In genomic region chr4:57110635-57111546, GRCh38 we compare ENCODE assay signal across 1 cellular context.
TF ChIP-seq lines count a peak whose summit lies in the region.

No MANE protein-coding gene starts in this region.

TF ChIP-seq in HepG2, 621 proteins besides CTCF, POLR2A, EP300 and RAD21 (continued from another document):
- TF ChIP-seq FOXO4 (CRISPR knock-in tag; conservative IDR thresholded peaks at IDR 0.05) (no peak), ZNF33A (CRISPR knock-in tag; IDR thresholded peaks at IDR 0.05; ENCODE audit: borderline replicate concordance) (no peak), ZNF460 (CRISPR knock-in tag; IDR thresholded peaks at IDR 0.05; ENCODE audit: borderline replicate concordance) (no peak), ATF6 (CRISPR knock-in tag; conservative IDR thresholded peaks at IDR 0.05) (no peak), NCOR1 (IDR thresholded peaks at IDR 0.05; ENCODE audit: borderline replicate concordance, low read length) (no peak), ZMYM3 (CRISPR knock-in tag; IDR thresholded peaks at IDR 0.05) (no peak), ZNF230 (CRISPR knock-in tag; IDR thresholded peaks at IDR 0.05) (no peak)
